Comparison of ENCODE assay signal across 1 cellular context in the genomic region with DNA sequence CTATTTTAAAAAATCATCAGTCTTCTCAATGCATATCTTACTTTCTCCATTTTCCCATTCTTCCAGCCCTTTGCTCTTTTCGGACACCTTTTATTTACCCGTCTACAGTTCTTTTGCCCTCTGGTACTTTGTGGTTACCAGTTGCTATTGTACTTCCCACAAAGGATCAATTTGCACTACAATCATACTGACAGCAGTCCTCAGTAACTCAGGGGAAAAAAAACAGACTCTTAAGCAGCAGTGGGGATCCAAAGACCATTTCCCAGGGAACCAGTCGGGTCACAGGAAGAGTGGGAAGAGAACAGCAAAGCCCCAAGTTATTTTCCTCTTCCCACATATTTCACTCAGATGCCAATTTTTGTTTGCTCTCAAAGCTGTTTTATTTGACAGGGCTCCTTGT.
TF ChIP-seq lines count a peak whose summit lies in the region.

No MANE protein-coding gene starts in this region.

TF ChIP-seq in WTC11, 78 proteins besides CTCF, POLR2A, EP300 and RAD21 (continued from another document):
- TF ChIP-seq IRF1 (CRISPR knock-in tag; IDR thresholded peaks at IDR 0.05): no peak
- no peak for TF ChIP-seq NR2C2 (CRISPR knock-in tag; IDR thresholded peaks at IDR 0.05)
- TF ChIP-seq, protein P1, sequence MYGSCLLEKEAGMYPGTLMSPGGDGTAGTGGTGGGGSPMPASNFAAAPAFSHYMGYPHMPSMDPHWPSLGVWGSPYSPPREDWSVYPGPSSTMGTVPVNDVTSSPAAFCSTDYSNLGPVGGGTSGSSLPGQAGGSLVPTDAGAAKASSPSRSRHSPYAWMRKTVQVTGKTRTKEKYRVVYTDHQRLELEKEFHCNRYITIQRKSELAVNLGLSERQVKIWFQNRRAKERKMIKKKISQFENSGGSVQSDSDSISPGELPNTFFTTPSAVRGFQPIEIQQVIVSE (CRISPR knock-in tag; IDR thresholded peaks at IDR 0.05; ENCODE audit: borderline replicate concordance): no peak
- no peak for TF ChIP-seq ZNF512 (CRISPR knock-in tag; IDR thresholded peaks at IDR 0.05; ENCODE audit: borderline replicate concordance)
- TF ChIP-seq GTF2I (CRISPR knock-in tag; conservative IDR thresholded peaks at IDR 0.05): no peak
